In genomic region chr17:44444735-44445105, GRCh38 we compare ENCODE assay signal across 17 cellular contexts. TPM values are rescaled to one million over a fixed set of nuclear protein-coding genes. Genes with fewer than 3 reads are reported as not detected.
DNase-seq lines count a peak whose midpoint lies in the region; ATAC-seq and TF ChIP-seq lines count a peak whose summit lies in the region.
"Had no signal": no experiment of that assay in that cellular context is flagged by ENCODE, and none has a peak within 500 bp of the region (broad histone marks: within the 10 kb centered on the region; RNA-seq: fewer than 3 reads in every experiment).

No MANE protein-coding gene starts in this region.

- H3K36me3 ChIP-seq in SJSA1: peaks cover 4% of the 10 kb centered on the region; the same call in 1 of the 2 replicates

- H3K4me1 ChIP-seq in SJSA1 (replicated peaks): peaks cover 18% of the 10 kb centered on the region

- peak overlapping the region; percentile 59 for H3K27ac ChIP-seq in SJSA1
- H3K27ac ChIP-seq: BLaER1, dorsolateral prefrontal cortex had no signal

- H3K9me3 Mint-ChIP-seq in natural killer cell treated with Interleukin-12 subunit alpha and Interleukin-12 subunit beta and Interleukin-15 and Interleukin-18, amount 100 ng/mL, for 72 hours: no peaks in the 10 kb centered on the region
- no peaks in the 10 kb centered on the region for H3K9me3 Mint-ChIP-seq in CD14-positive monocyte
- H3K9me3 Mint-ChIP-seq: naive B cell had no signal

- no peaks in the 10 kb centered on the region for H3K27me3 Mint-ChIP-seq in natural killer cell treated with Interleukin-12 subunit alpha and Interleukin-12 subunit beta and Interleukin-15 and Interleukin-18, amount 100 ng/mL, for 72 hours
- H3K27me3 Mint-ChIP-seq in CD14-positive monocyte (ENCODE audit: low read depth in 3 of 3): no peaks in the 10 kb centered on the region
- H3K27me3 Mint-ChIP-seq: naive B cell had no signal

- ATAC-seq in esophagus mucosa (peak; percentile 73), HG03108 (IDR thresholded peaks at IDR 0.05; ENCODE audit: unreplicated experiment) (no peak)
- no peak for ATAC-seq in natural killer cell treated with Interleukin-12 subunit alpha and Interleukin-12 subunit beta and Interleukin-15 and Interleukin-18, amount 100 ng/mL, for 72 hours
- ATAC-seq: left ventricle myocardium superior, sciatic nerve had no signal

- H3K9me3 ChIP-seq in SJSA1 (replicated peaks): no peaks in the 10 kb centered on the region
- H3K9me3 ChIP-seq: BLaER1 had no signal

- intact Hi-C loops in CD14-positive monocyte (cut with micrococcal nuclease): no loop called here

- H3K27ac Mint-ChIP-seq in natural killer cell treated with Interleukin-12 subunit alpha and Interleukin-12 subunit beta and Interleukin-15 and Interleukin-18, amount 100 ng/mL, for 72 hours: peak overlapping the region; percentile 44 to 67
- H3K27ac Mint-ChIP-seq in CD14-positive monocyte: peak overlapping the region in 2 of 7 donors; percentile 43 to 79
- H3K27ac Mint-ChIP-seq: naive B cell had no signal

- no peaks in the 10 kb centered on the region for H3K36me3 Mint-ChIP-seq in natural killer cell treated with Interleukin-12 subunit alpha and Interleukin-12 subunit beta and Interleukin-15 and Interleukin-18, amount 100 ng/mL, for 72 hours
- H3K36me3 Mint-ChIP-seq in CD14-positive monocyte: peaks cover 3 to 15% of the 10 kb centered on the region in 2 donors
- H3K36me3 Mint-ChIP-seq: naive B cell had no signal

- H3K4me3 Mint-ChIP-seq in natural killer cell treated with Interleukin-12 subunit alpha and Interleukin-12 subunit beta and Interleukin-15 and Interleukin-18, amount 100 ng/mL, for 72 hours: no peak overlapping the region
- H3K4me3 Mint-ChIP-seq in CD14-positive monocyte: no peak overlapping the region
- H3K4me3 Mint-ChIP-seq: naive B cell had no signal

- DNase-seq in ELR (ENCODE audit: low read depth): peak; percentile 85
- DNase-seq in SJSA1 (ENCODE audit: low read depth in 1 of 2, low spot score in 2 of 2): peak; percentile 56 to 81
- no peak for DNase-seq in natural killer cell treated with Interleukin-12 subunit alpha and Interleukin-12 subunit beta and Interleukin-15 and Interleukin-18, amount 100 ng/mL, for 72 hours (ENCODE audit: low spot score)
- no peak for DNase-seq in CD14-positive monocyte (ENCODE audit: low spot score)
- no peak for DNase-seq in NCI-H774 (lab: John Stamatoyannopoulos, UW)
- DNase-seq in NCI-H1105 treated with DMSO at 0.1 percent for 48 hours (lab: John Stamatoyannopoulos, UW): no peak
- DNase-seq: activated CD4-positive, CD25-positive, alpha-beta regulatory T cell; dorsolateral prefrontal cortex; left ventricle myocardium superior; naive B cell; NCI-H1048; NCI-H345; stimulated activated naive CD4-positive, alpha-beta T cell treated with Interleukin-2 at 50 U/mL for 16 hours had no signal

- peaks cover 21 to 31% of the 10 kb centered on the region in 2 donors for H3K4me1 Mint-ChIP-seq in natural killer cell treated with Interleukin-12 subunit alpha and Interleukin-12 subunit beta and Interleukin-15 and Interleukin-18, amount 100 ng/mL, for 72 hours (ENCODE audit: low read depth in 2 of 2)
- H3K4me1 Mint-ChIP-seq in CD14-positive monocyte: peaks cover 13% of the 10 kb centered on the region

- no peak for TF ChIP-seq CTCF in CD14-positive monocyte (IDR thresholded peaks at IDR 0.05)

- no peaks in the 10 kb centered on the region for H3K27me3 ChIP-seq in SJSA1 (replicated peaks)
- H3K27me3 ChIP-seq: BLaER1, dorsolateral prefrontal cortex had no signal

- H3K4me3 ChIP-seq in SJSA1: no peak overlapping the region
- H3K4me3 ChIP-seq: BLaER1, dorsolateral prefrontal cortex had no signal

RNA-seq across cellular contexts. Expression of gene ITGA2B, which starts 55.3 kb away (rescaled TPM):
- total RNA-seq in SJSA1 (2014; rRNA removed; shearing (Covaris generic)): 0.29 TPM in 1 of 2 replicates, not detected in the other
- total RNA-seq in esophagus mucosa: 0.68 TPM
- total RNA-seq in natural killer cell treated with Interleukin-12 subunit alpha and Interleukin-12 subunit beta and Interleukin-15 and Interleukin-18, amount 100 ng/mL, for 72 hours: 1 to 10 TPM; 1.8 to 6.8 TPM
- 1 to 10 TPM; 1.1 to 1.2 TPM for polyA plus RNA-seq in CD14-positive monocyte

RNA-seq across cellular contexts. Expression of gene GPATCH8, which starts 58.5 kb away (rescaled TPM):
- 5.6 and 22.7 TPM in 2 replicates for total RNA-seq in SJSA1 (2014; rRNA removed; shearing (Covaris generic))
- total RNA-seq in esophagus mucosa: 24.7 TPM
- total RNA-seq in natural killer cell treated with Interleukin-12 subunit alpha and Interleukin-12 subunit beta and Interleukin-15 and Interleukin-18, amount 100 ng/mL, for 72 hours: 10 to 100 TPM; 61.1 to 68.3 TPM
- polyA plus RNA-seq in CD14-positive monocyte: 10 to 100 TPM in 1 of 2 donors, 1 to 10 TPM in 1; 8.8 to 15.9 TPM

Comparison
In these comparisons a context has a peak if more than half of its experiments do, and no peak if none do; other contexts are left out.
1. DNase-seq: peak in ELR (single experiment) and SJSA1 (2 of 2); none in natural killer cell treated with Interleukin-12 subunit alpha and Interleukin-12 subunit beta and Interleukin-15 and Interleukin-18, amount 100 ng/mL, for 72 hours (single experiment), CD14-positive monocyte (single experiment), NCI-H774 (single experiment) and NCI-H1105 treated with DMSO at 0.1 percent for 48 hours (single experiment).